In the genomic region with DNA sequence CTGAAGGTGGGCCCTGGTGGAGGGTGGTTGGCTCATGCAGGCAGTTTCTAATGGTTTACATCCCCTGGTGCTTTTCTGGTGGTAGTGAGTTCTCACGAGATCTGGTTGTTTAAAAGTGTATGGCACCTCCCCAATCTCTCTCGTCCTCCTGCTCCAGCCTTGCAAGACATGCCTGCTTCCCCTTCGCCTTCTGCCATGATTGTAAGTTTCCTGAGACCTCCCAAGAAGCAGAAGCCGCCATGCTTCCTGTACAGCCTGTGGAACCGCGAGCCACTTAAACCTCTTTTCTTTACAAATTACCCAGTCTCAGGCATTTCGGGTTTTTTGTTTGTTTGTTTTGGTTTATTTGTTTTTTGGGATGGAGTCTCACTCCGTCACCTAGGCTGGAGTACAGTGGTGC, we compare ENCODE assay signal across 7 cellular contexts.
"Had no signal": no experiment of that assay in that cellular context is flagged by ENCODE, and none has a peak within 500 bp of the region (broad histone marks: within the 10 kb centered on the region; RNA-seq: fewer than 3 reads in every experiment).

No MANE protein-coding gene starts in this region.

- H3K27ac ChIP-seq: GM23248, HL-60 had no signal

- H2AFZ ChIP-seq: GM23248 had no signal

- H3K9ac ChIP-seq: GM23248 had no signal

- DNase-seq: GM23248, GOT3, H9, HCEC 1CT had no signal

- FAIRE-seq: H54, HepG2 had no signal

- H3K4me3 ChIP-seq: GM23248 had no signal
